Comparison of ENCODE assay signal across 12 cellular contexts in the genomic region with DNA sequence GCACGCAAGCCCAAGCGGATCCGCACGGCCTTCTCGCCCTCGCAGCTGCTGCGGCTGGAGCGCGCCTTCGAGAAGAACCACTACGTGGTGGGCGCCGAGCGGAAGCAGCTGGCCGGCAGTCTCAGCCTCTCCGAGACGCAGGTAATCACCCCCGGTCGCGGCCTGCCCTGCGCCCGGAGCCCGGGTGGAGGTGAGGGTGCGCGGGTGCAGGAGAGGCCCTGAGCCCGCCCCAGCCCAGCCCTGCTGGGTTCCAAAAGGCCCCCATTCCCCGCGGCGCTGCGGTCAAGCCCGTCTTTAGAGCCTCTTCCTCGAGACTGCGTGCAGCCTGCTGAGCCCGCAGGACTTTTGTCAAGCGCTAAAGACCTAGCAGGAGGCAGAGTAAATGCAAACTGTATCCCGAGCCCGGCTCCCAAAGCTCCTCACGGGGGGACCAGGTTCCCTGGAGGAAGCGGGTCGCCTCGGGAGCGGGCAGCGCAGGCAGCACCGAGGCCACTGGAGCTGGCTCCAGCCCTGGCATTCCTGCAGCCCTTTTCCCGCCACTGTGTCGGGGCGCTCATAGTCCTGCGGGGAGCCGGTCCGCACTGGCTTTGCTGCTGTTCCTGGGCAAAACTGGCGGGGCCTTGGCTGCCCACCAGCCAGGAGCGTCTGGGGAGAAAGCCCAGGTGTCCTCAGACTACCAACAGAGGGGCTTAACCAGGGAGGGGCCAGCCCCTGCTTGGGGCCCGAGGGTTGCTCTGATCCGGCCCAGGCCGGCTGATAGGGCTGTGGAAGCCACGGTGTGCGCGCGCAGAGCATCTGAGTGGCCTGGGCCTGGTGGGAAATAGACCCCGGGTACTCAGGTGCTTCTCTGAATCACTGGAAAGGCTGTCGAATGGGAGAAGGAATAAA. TPM values are rescaled to one million over a fixed set of nuclear protein-coding genes. Genes with fewer than 3 reads are reported as not detected.
A peak's percentile ranks its signal among the peaks of the same experiment; 100 is the strongest.
DNase-seq lines count a peak whose midpoint lies in the region; ATAC-seq, FAIRE-seq and TF ChIP-seq lines count a peak whose summit lies in the region.
"Had no signal": no experiment of that assay in that cellular context is flagged by ENCODE, and none has a peak within 500 bp of the region (broad histone marks: within the 10 kb centered on the region; RNA-seq: fewer than 3 reads in every experiment).

No MANE protein-coding gene starts in this region.

- no peaks in the 10 kb centered on the region for H3K79me2 ChIP-seq in keratinocyte (ENCODE audit: control insufficient read depth, insufficient read depth, low read length)

- TF ChIP-seq CTCF in NB4 (IDR thresholded peaks at IDR 0.05; ENCODE audit: low read depth, low read length): no peak
- TF ChIP-seq CTCF in keratinocyte (optimal IDR thresholded peaks at IDR 0.05 in 1 of 3, IDR thresholded peaks at IDR 0.05 in 1 of 3, conservative IDR thresholded peaks at IDR 0.05 in 1 of 3; ENCODE audit: extremely low read depth in 1 of 3, insufficient read depth in 2 of 3, low read length in 3 of 3): no peak
- TF ChIP-seq CTCF in upper lobe of left lung (IDR thresholded peaks at IDR 0.05): no peak

- H3K9me3 ChIP-seq in keratinocyte (ENCODE audit: control insufficient read depth, low read depth, low read length) (no peaks in the 10 kb centered on the region), upper lobe of left lung (no peaks in the 10 kb centered on the region)

- WGBS in upper lobe of left lung, 2 donors: 5 to 7% methylated on average over 18 to 20 of the region's 61 CpGs

- H3K4me2 ChIP-seq in keratinocyte (ENCODE audit: control insufficient read depth, extremely low read depth, insufficient read depth, low read depth, low read length): peak overlapping the region; percentile 41

- TF ChIP-seq EP300 in upper lobe of left lung (IDR thresholded peaks at IDR 0.05): no peak

- FAIRE-seq in keratinocyte (lab: Jason Lieb, UNC): no peak

- ATAC-seq in upper lobe of left lung (ENCODE audit: low FRiP score in 2 of 2) (peak in 1 of 2 donors; percentile 18), GM19452 (IDR thresholded peaks at IDR 0.05; ENCODE audit: unreplicated experiment) (no peak)

- H2AFZ ChIP-seq in keratinocyte (ENCODE audit: control insufficient read depth, low read length): no peak overlapping the region

- H3K36me3 ChIP-seq in keratinocyte (ENCODE audit: control insufficient read depth in 2 of 2, extremely low read depth in 1 of 2, insufficient read depth in 2 of 2, low read length in 2 of 2) (no peaks in the 10 kb centered on the region), upper lobe of left lung (no peaks in the 10 kb centered on the region)

- H3K4me1 ChIP-seq in keratinocyte (ENCODE audit: control insufficient read depth, extremely low read depth, insufficient read depth, low read length) (peaks cover 10% of the 10 kb centered on the region), upper lobe of left lung (peaks cover 23 to 30% (median 28%) of the 10 kb centered on the region in 4 donors)

- dilution Hi-C loops in keratinocyte (cut with MboI; ENCODE audit: extremely low pct_ligation_motif_present, low sequenced_read_pairs): no loop called here

- H3K4me3 ChIP-seq in NB4 (ENCODE audit: low read depth, low read length): no peak overlapping the region
- no peak overlapping the region for H3K4me3 ChIP-seq in keratinocyte (ENCODE audit: control insufficient read depth in 2 of 3, extremely low read depth in 1 of 3, insufficient read depth in 2 of 3, low read depth in 1 of 3, low read length in 3 of 3)
- no peak overlapping the region for H3K4me3 ChIP-seq in upper lobe of left lung

- H3K27ac ChIP-seq in keratinocyte (ENCODE audit: control insufficient read depth, insufficient read depth, low read length) (no peak overlapping the region), upper lobe of left lung (no peak overlapping the region)

- DNase-seq in activated effector memory CD4-positive, alpha-beta T cell treated with anti-CD3 and anti-CD28 coated beads, Interleukin-2, amount 50 U/mL, for 16 hours: peak; percentile 61
- DNase-seq in activated effector memory CD4-positive, alpha-beta T cell treated with Interleukin-2 at 50 U/mL for 16 hours: no peak
- DNase-seq in NB4 (ENCODE audit: low read depth): peak; percentile 26
- DNase-seq in keratinocyte (ENCODE audit: low read depth, low spot score): no peak
- DNase-seq in upper lobe of left lung: peak; percentile 15 to 83
- no peak for DNase-seq in superior temporal gyrus (ENCODE audit: extremely low spot score)
- DNase-seq in stimulated activated naive CD4-positive, alpha-beta T cell (lab: John Stamatoyannopoulos, UW): no peak
- DNase-seq: activated CD4-positive, alpha-beta T cell treated with anti-CD3 and anti-CD28 coated beads, Interleukin-2, amount 50 U/mL, for 1 hour; NCI-H446 had no signal

- TF ChIP-seq POLR2A in NB4 (IDR thresholded peaks at IDR 0.05; ENCODE audit: extremely low read depth, insufficient read length) (no peak), upper lobe of left lung (IDR thresholded peaks at IDR 0.05) (no peak)

- H3K27me3 ChIP-seq in keratinocyte (ENCODE audit: control insufficient read depth, extremely low read depth, insufficient read depth, low read length): peaks cover 100% of the 10 kb centered on the region
- H3K27me3 ChIP-seq in upper lobe of left lung: peaks cover 2 to 66% (median 54%) of the 10 kb centered on the region in 4 donors

- no peak overlapping the region for H3K9ac ChIP-seq in keratinocyte (ENCODE audit: control insufficient read depth, extremely low read depth, insufficient read depth, low read length)

- peaks cover 7% of the 10 kb centered on the region for H4K20me1 ChIP-seq in keratinocyte (ENCODE audit: control insufficient read depth, extremely low read depth, insufficient read depth, low read length)

- H3K9me1 ChIP-seq in keratinocyte (ENCODE audit: control insufficient read depth, extremely low read depth, insufficient read depth, low read length): no peaks in the 10 kb centered on the region

RNA-seq across cellular contexts. Expression of gene EMX1, which starts 7.3 kb away (rescaled TPM):
- not detected in 3 replicates for polyA plus RNA-seq in keratinocyte
- not detected for polyA plus RNA-seq in keratinocyte (2011; ENCODE audit: low read depth)
- polyA plus RNA-seq in keratinocyte (2011; cell fraction: cytosol; rRNA removed): not detected in 2 replicates
- polyA plus RNA-seq in keratinocyte (2011; cell fraction: nucleus; rRNA removed): not detected in 2 replicates
- 0.06 TPM in 1 of 2 replicates, not detected in the other for polyA plus RNA-seq in keratinocyte (2012; ENCODE audit: low replicate concordance)
- polyA minus RNA-seq in keratinocyte: not detected in 3 replicates
- not detected for polyA minus RNA-seq in keratinocyte (2011; cell fraction: cytosol; rRNA and poly(A)+ RNA removed)
- not detected in 2 replicates for polyA minus RNA-seq in keratinocyte (2011; cell fraction: nucleus; rRNA and poly(A)+ RNA removed)
- total RNA-seq in upper lobe of left lung: not detected
- total RNA-seq: CD4-positive, CD25-positive, alpha-beta regulatory T cell; mononuclear cell had no signal
- polyA plus RNA-seq: CD4-positive, CD25-positive, alpha-beta regulatory T cell had no signal

RNA-seq across cellular contexts. Expression of gene SPR, which starts 37.4 kb away (rescaled TPM):
- 25.1 to 33.9 TPM (median 26.0 TPM) in 3 replicates for polyA plus RNA-seq in keratinocyte
- polyA plus RNA-seq in keratinocyte (2011; ENCODE audit: low read depth): 9.1 TPM
- 27.6 and 36.6 TPM in 2 replicates for polyA plus RNA-seq in keratinocyte (2011; cell fraction: cytosol; rRNA removed)
- 16.2 and 16.4 TPM in 2 replicates for polyA plus RNA-seq in keratinocyte (2011; cell fraction: nucleus; rRNA removed)
- polyA plus RNA-seq in keratinocyte (2012; ENCODE audit: low replicate concordance): 18.2 and 37.1 TPM in 2 replicates
- 11.7 to 13.8 TPM (median 12.2 TPM) in 3 replicates for polyA minus RNA-seq in keratinocyte
- 16.5 TPM for polyA minus RNA-seq in keratinocyte (2011; cell fraction: cytosol; rRNA and poly(A)+ RNA removed)
- 4.0 and 4.5 TPM in 2 replicates for polyA minus RNA-seq in keratinocyte (2011; cell fraction: nucleus; rRNA and poly(A)+ RNA removed)
- total RNA-seq in upper lobe of left lung: 10 to 100 TPM; 26.2 to 49.2 (median 34.2) TPM
- total RNA-seq: CD4-positive, CD25-positive, alpha-beta regulatory T cell had no signal

Comparison
In these comparisons a context has a peak if more than half of its experiments do, and no peak if none do; other contexts are left out.
1. DNase-seq: peak in activated effector memory CD4-positive, alpha-beta T cell treated with anti-CD3 and anti-CD28 coated beads, Interleukin-2, amount 50 U/mL, for 16 hours (single experiment), NB4 (single experiment) and upper lobe of left lung (2 of 2); none in activated effector memory CD4-positive, alpha-beta T cell treated with Interleukin-2 at 50 U/mL for 16 hours (single experiment), keratinocyte (single experiment), superior temporal gyrus (single experiment) and stimulated activated naive CD4-positive, alpha-beta T cell (0 of 6).